In the genomic region with DNA sequence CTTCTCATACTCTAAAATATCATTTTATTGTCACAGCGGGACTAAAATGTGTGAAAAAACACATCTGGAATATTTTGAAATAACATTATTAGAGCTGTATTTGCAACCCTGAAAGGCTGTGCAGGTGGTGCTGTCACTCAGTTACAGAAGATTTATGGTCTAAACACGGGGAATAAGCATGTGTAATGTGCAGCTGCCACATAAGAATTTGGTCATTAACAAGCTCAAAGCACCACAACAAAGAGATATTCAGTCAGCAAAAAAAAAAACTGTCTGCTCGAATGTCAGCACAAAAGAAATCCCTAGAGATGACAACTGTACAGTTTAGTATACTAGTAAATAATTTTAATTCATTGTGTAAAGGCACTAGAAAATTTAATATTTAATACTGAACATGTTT, we compare ENCODE assay signal across 1 cellular context.
TF ChIP-seq lines count a peak whose summit lies in the region.

No MANE protein-coding gene starts in this region.

TF ChIP-seq in GM12878, 131 proteins besides CTCF, POLR2A, EP300 and RAD21:
- TF ChIP-seq ZNF384 (IDR thresholded peaks at IDR 0.05; ENCODE audit: borderline replicate concordance, low read depth, low read length) (peak; percentile 84), TCF7 (IDR thresholded peaks at IDR 0.05; ENCODE audit: borderline replicate concordance) (peak; percentile 85), IRF4 (IDR thresholded peaks at IDR 0.05; ENCODE audit: low read depth, low read length) (no peak), NRF1 (conservative IDR thresholded peaks at IDR 0.05; ENCODE audit: low read depth, low read length) (no peak), RUNX3 (IDR thresholded peaks at IDR 0.05; ENCODE audit: low read length) (peak; percentile 42; the same call in 1 of the 2 replicates), SREBF1 (IDR thresholded peaks at IDR 0.05; ENCODE audit: low read length) (no peak), EZH2 (IDR thresholded peaks at IDR 0.05; ENCODE audit: borderline replicate concordance, control insufficient read depth, low read depth, low read length) (no peak), ETV6 (conservative IDR thresholded peaks at IDR 0.05 in 1 of 2, IDR thresholded peaks at IDR 0.05 in 1 of 2; ENCODE audit: borderline replicate concordance in 1 of 2, low read depth in 1 of 2) (no peak), ATF7 (IDR thresholded peaks at IDR 0.05; ENCODE audit: low read depth) (peak; percentile 65; the same call in 1 of the 2 replicates), MEF2A (IDR thresholded peaks at IDR 0.05; ENCODE audit: insufficient read depth, low read depth, low read length) (no peak), RFX5 (IDR thresholded peaks at IDR 0.05; ENCODE audit: low read depth, low read length) (no peak), MEF2B (IDR thresholded peaks at IDR 0.05; ENCODE audit: partially characterized antibody, poor library complexity, severe bottlenecking) (peak; percentile 76), BCL11A (IDR thresholded peaks at IDR 0.05; ENCODE audit: low read depth, low read length) (peak; percentile 56; the same call in 1 of the 2 replicates), BHLHE40 (IDR thresholded peaks at IDR 0.05; ENCODE audit: borderline replicate concordance in 1 of 2, low read depth in 2 of 2, low read length in 1 of 2) (peak in 1 of 2 experiments; percentile 60; a peak in 1 of 4 replicates), SUPT20H (IDR thresholded peaks at IDR 0.05; ENCODE audit: borderline replicate concordance, control insufficient read depth, low read depth, low read length) (no peak), TCF12 (IDR thresholded peaks at IDR 0.05; ENCODE audit: low read depth, low read length) (peak; percentile 68; the same call in 1 of the 2 replicates), MTA2 (IDR thresholded peaks at IDR 0.05; ENCODE audit: low read depth) (peak; percentile 72), CHD4 (IDR thresholded peaks at IDR 0.05) (no peak), MXI1 (IDR thresholded peaks at IDR 0.05; ENCODE audit: low read depth, low read length) (0 out of 2 replicates have a peak, but pooled peaks have one; percentile 29), GATAD2B (conservative IDR thresholded peaks at IDR 0.05; ENCODE audit: low read depth) (no peak), SUZ12 (IDR thresholded peaks at IDR 0.05; ENCODE audit: unreplicated experiment) (no peak), NFYA (IDR thresholded peaks at IDR 0.05; ENCODE audit: borderline replicate concordance, low read depth, low read length) (no peak), KLF5 (IDR thresholded peaks at IDR 0.05; ENCODE audit: partially characterized antibody) (no peak)
- TF ChIP-seq, protein P1, sequence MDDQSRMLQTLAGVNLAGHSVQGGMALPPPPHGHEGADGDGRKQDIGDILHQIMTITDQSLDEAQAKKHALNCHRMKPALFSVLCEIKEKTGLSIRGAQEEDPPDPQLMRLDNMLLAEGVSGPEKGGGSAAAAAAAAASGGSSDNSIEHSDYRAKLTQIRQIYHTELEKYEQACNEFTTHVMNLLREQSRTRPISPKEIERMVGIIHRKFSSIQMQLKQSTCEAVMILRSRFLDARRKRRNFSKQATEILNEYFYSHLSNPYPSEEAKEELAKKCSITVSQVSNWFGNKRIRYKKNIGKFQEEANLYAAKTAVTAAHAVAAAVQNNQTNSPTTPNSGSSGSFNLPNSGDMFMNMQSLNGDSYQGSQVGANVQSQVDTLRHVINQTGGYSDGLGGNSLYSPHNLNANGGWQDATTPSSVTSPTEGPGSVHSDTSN (IDR thresholded peaks at IDR 0.05; ENCODE audit: insufficient replicate concordance, low read depth, low read length), result peak; percentile 73
- TF ChIP-seq, protein P2, sequence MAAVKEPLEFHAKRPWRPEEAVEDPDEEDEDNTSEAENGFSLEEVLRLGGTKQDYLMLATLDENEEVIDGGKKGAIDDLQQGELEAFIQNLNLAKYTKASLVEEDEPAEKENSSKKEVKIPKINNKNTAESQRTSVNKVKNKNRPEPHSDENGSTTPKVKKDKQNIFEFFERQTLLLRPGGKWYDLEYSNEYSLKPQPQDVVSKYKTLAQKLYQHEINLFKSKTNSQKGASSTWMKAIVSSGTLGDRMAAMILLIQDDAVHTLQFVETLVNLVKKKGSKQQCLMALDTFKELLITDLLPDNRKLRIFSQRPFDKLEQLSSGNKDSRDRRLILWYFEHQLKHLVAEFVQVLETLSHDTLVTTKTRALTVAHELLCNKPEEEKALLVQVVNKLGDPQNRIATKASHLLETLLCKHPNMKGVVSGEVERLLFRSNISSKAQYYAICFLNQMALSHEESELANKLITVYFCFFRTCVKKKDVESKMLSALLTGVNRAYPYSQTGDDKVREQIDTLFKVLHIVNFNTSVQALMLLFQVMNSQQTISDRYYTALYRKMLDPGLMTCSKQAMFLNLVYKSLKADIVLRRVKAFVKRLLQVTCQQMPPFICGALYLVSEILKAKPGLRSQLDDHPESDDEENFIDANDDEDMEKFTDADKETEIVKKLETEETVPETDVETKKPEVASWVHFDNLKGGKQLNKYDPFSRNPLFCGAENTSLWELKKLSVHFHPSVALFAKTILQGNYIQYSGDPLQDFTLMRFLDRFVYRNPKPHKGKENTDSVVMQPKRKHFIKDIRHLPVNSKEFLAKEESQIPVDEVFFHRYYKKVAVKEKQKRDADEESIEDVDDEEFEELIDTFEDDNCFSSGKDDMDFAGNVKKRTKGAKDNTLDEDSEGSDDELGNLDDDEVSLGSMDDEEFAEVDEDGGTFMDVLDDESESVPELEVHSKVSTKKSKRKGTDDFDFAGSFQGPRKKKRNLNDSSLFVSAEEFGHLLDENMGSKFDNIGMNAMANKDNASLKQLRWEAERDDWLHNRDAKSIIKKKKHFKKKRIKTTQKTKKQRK (IDR thresholded peaks at IDR 0.05; ENCODE audit: low read depth, low read length), result no peak
- TF ChIP-seq, protein P3, sequence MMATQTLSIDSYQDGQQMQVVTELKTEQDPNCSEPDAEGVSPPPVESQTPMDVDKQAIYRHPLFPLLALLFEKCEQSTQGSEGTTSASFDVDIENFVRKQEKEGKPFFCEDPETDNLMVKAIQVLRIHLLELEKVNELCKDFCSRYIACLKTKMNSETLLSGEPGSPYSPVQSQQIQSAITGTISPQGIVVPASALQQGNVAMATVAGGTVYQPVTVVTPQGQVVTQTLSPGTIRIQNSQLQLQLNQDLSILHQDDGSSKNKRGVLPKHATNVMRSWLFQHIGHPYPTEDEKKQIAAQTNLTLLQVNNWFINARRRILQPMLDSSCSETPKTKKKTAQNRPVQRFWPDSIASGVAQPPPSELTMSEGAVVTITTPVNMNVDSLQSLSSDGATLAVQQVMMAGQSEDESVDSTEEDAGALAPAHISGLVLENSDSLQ (IDR thresholded peaks at IDR 0.05), result peak; percentile 92
